ENCODE assay signal across 18 cellular contexts in the genomic region with DNA sequence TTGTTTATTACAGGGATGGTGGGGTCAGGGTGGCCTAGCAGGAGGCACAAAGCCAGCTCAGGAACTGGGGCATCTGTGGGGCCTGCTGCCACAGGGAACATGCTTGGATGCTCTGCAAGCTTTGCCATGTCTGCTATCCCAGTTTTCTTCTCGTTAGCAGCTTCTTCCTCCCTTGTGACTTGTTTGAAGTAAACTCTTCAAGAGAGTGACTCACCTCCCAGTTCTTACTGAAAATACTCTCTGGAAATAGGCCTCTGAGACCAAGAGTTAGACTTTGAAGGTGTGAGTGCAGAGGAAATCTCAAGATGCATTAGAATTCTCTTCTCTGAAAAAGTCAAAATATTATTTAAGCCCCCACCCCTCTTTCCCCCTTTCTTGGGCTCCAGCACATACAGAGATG. TPM values are rescaled to one million over a fixed set of nuclear protein-coding genes. Genes with fewer than 3 reads are reported as not detected.
DNase-seq lines count a peak whose midpoint lies in the region; ATAC-seq and TF ChIP-seq lines count a peak whose summit lies in the region.
"Had no signal": no experiment of that assay in that cellular context is flagged by ENCODE, and none has a peak within 500 bp of the region (broad histone marks: within the 10 kb centered on the region; RNA-seq: fewer than 3 reads in every experiment).

No MANE protein-coding gene starts in this region.

- 8 to 30% methylated on average over 1 of the region's 1 CpG for WGBS in upper lobe of left lung, 2 donors

- no peak overlapping the region for H3K27ac Mint-ChIP-seq in activated T-helper 2 cell treated with anti-CD3 and anti-CD28 coated beads, Interferon-gamma antibody, Interleukin-2, Interleukin-4, amounts not matched to agents 10 μg/mL and 5 μg/mL and 100 μg/mL, durations not matched to agents 14 hours and 24 hours and 36 hours

- H3K4me3 ChIP-seq in cardiac fibroblast (replicated peaks in 1 of 2; ENCODE audit: low read depth in 2 of 2, low read length in 2 of 2) (no peak overlapping the region), upper lobe of left lung (no peak overlapping the region)
- H3K4me3 ChIP-seq: A549 had no signal

- H3K27me3 Mint-ChIP-seq in activated T-helper 2 cell treated with anti-CD3 and anti-CD28 coated beads, Interferon-gamma antibody, Interleukin-2, Interleukin-4, amounts not matched to agents 10 μg/mL and 5 μg/mL and 100 μg/mL, durations not matched to agents 14 hours and 24 hours and 36 hours (ENCODE audit: low read depth) = peaks cover 2% of the 10 kb centered on the region

- intact Hi-C loops in activated T-helper 2 cell treated with anti-CD3 and anti-CD28 coated beads, Interferon-gamma antibody, Interleukin-2, Interleukin-4, amounts not matched to agents 10 μg/mL and 5 μg/mL and 100 μg/mL, durations not matched to agents 14 hours and 24 hours and 36 hours (cut with micrococcal nuclease) = no loop called here
- intact Hi-C loops in cardiac septum (cut with DNase I) = loop anchor here (5.0 kb wide), 1 partner anchor 41 kb away; no protein-coding TSS in a partner anchor

- in situ Hi-C loops in ACHN (cut with HindIII; ENCODE audit: low pct_ligation_motif_present, low pct_unique_long_range_greater_than_20kb, low sequenced_read_pairs) = no loop called here

- no peaks in the 10 kb centered on the region for H3K4me1 ChIP-seq in upper lobe of left lung
- H3K4me1 ChIP-seq: A549 had no signal

- no peaks in the 10 kb centered on the region for H3K27me3 ChIP-seq in upper lobe of left lung

- peak overlapping the region in 1 of 4 donors; percentile 39 for H3K27ac ChIP-seq in upper lobe of left lung
- H3K27ac ChIP-seq: A549, WERI-Rb-1 had no signal

- peaks cover 23% of the 10 kb centered on the region for H3K36me3 Mint-ChIP-seq in activated T-helper 2 cell treated with anti-CD3 and anti-CD28 coated beads, Interferon-gamma antibody, Interleukin-2, Interleukin-4, amounts not matched to agents 10 μg/mL and 5 μg/mL and 100 μg/mL, durations not matched to agents 14 hours and 24 hours and 36 hours (ENCODE audit: low read depth)

- no peak for TF ChIP-seq EP300 in upper lobe of left lung (IDR thresholded peaks at IDR 0.05)

- H3K9me3 ChIP-seq in upper lobe of left lung = no peaks in the 10 kb centered on the region
- H3K9me3 ChIP-seq: A549 had no signal

- ATAC-seq in upper lobe of left lung (ENCODE audit: low FRiP score in 2 of 2) = no peak
- ATAC-seq: A549, Panc1 had no signal

- H3K4me1 Mint-ChIP-seq in activated T-helper 2 cell treated with anti-CD3 and anti-CD28 coated beads, Interferon-gamma antibody, Interleukin-2, Interleukin-4, amounts not matched to agents 10 μg/mL and 5 μg/mL and 100 μg/mL, durations not matched to agents 14 hours and 24 hours and 36 hours (ENCODE audit: low read depth) = no peaks in the 10 kb centered on the region

- DNase-seq in ACHN = peak; percentile 6
- DNase-seq in HT1080 (ENCODE audit: low read depth) = peak; percentile 20
- peak; percentile 27 to 58 for DNase-seq in cardiac fibroblast (ENCODE audit: low read depth in 2 of 2)
- DNase-seq in kidney glomerular epithelial cell (lab: John Stamatoyannopoulos, UW) = peak; percentile 22
- DNase-seq in activated T-helper 2 cell treated with anti-CD3 and anti-CD28 coated beads, Interferon-gamma antibody, Interleukin-2, Interleukin-4, amounts not matched to agents 10 μg/mL and 5 μg/mL and 100 μg/mL, durations not matched to agents 14 hours and 24 hours and 36 hours (ENCODE audit: low spot score) = no peak
- DNase-seq in NK-92 (lab: John Stamatoyannopoulos, UW; ENCODE audit: unreplicated experiment) = no peak
- DNase-seq in cardiac septum (ENCODE audit: low spot score) = no peak
- DNase-seq in upper lobe of left lung = no peak
- DNase-seq: activated effector memory CD4-positive, alpha-beta T cell treated with Interleukin-2 at 50 U/mL for 16 hours; COR-L47; kidney; NCI-H1694 treated with DMSO at 0.1 percent for 48 hours; NCI-H524 treated with DMSO at 0.1 percent for 48 hours; posterior cingulate gyrus; stimulated activated CD4-positive, alpha-beta T cell treated with anti-CD3 and anti-CD28 coated beads, Interleukin-15, amount 100 ng/mL, for 24 hours; WERI-Rb-1 had no signal

- no peak for TF ChIP-seq CTCF in cardiac fibroblast (IDR thresholded peaks at IDR 0.05; ENCODE audit: low read depth, low read length)
- no peak for TF ChIP-seq CTCF in upper lobe of left lung (IDR thresholded peaks at IDR 0.05)

- no peak for TF ChIP-seq POLR2A in upper lobe of left lung (IDR thresholded peaks at IDR 0.05)

- H3K36me3 ChIP-seq in upper lobe of left lung = peaks cover 10 to 42% (median 29%) of the 10 kb centered on the region in 4 donors

- H3K9me3 Mint-ChIP-seq in activated T-helper 2 cell treated with anti-CD3 and anti-CD28 coated beads, Interferon-gamma antibody, Interleukin-2, Interleukin-4, amounts not matched to agents 10 μg/mL and 5 μg/mL and 100 μg/mL, durations not matched to agents 14 hours and 24 hours and 36 hours = no peaks in the 10 kb centered on the region

- H3K4me3 Mint-ChIP-seq in activated T-helper 2 cell treated with anti-CD3 and anti-CD28 coated beads, Interferon-gamma antibody, Interleukin-2, Interleukin-4, amounts not matched to agents 10 μg/mL and 5 μg/mL and 100 μg/mL, durations not matched to agents 14 hours and 24 hours and 36 hours (ENCODE audit: low read depth) = no peak overlapping the region

RNA-seq across cellular contexts. Expression of a gene that starts 15.2 kb away (rescaled TPM):
- total RNA-seq in HT1080 (2014; rRNA removed; shearing (Covaris generic)) = 50.1 and 58.3 TPM in 2 replicates
- polyA plus RNA-seq in HT1080 (2015; cell fraction: cytosol; rRNA removed) = 35.1 and 39.5 TPM in 2 replicates
- polyA plus RNA-seq in HT1080 (2015; cell fraction: nucleus; rRNA removed) = 51.4 and 62.5 TPM in 2 replicates
- 86.1 and 94.4 TPM in 2 replicates for total RNA-seq in activated T-helper 2 cell treated with anti-CD3 and anti-CD28 coated beads, Interferon-gamma antibody, Interleukin-2, Interleukin-4, amounts not matched to agents 10 μg/mL and 5 μg/mL and 100 μg/mL, durations not matched to agents 14 hours and 24 hours and 36 hours
- total RNA-seq in cardiac septum = 57.8 TPM
- 10 to 100 TPM; 23.0 to 55.5 (median 42.6) TPM for total RNA-seq in upper lobe of left lung

RNA-seq across cellular contexts. Expression of a gene that starts 15.4 kb away (rescaled TPM):
- 1.8 and 3.2 TPM in 2 replicates for total RNA-seq in HT1080 (2014; rRNA removed; shearing (Covaris generic))
- 2.8 and 2.9 TPM in 2 replicates for polyA plus RNA-seq in HT1080 (2015; cell fraction: cytosol; rRNA removed)
- 2.9 and 3.9 TPM in 2 replicates for polyA plus RNA-seq in HT1080 (2015; cell fraction: nucleus; rRNA removed)
- 0.48 and 0.84 TPM in 2 replicates for total RNA-seq in activated T-helper 2 cell treated with anti-CD3 and anti-CD28 coated beads, Interferon-gamma antibody, Interleukin-2, Interleukin-4, amounts not matched to agents 10 μg/mL and 5 μg/mL and 100 μg/mL, durations not matched to agents 14 hours and 24 hours and 36 hours
- total RNA-seq in cardiac septum (0.83 TPM), upper lobe of left lung (under 1 TPM in 4 of 6 donors, not detected in 2; 0.20 to 0.74 (median 0.59) TPM)

Comparison
In these comparisons a context has a peak if more than half of its experiments do, and no peak if none do; other contexts are left out.
1. DNase-seq: peak in ACHN (single experiment), HT1080 (single experiment), cardiac fibroblast (2 of 2) and kidney glomerular epithelial cell (single experiment); none in activated T-helper 2 cell treated with anti-CD3 and anti-CD28 coated beads, Interferon-gamma antibody, Interleukin-2, Interleukin-4, amounts not matched to agents 10 μg/mL and 5 μg/mL and 100 μg/mL, durations not matched to agents 14 hours and 24 hours and 36 hours (single experiment), NK-92 (single experiment), cardiac septum (single experiment) and upper lobe of left lung (0 of 2).